1 cellular context compared by ENCODE assay signal in the genomic region with DNA sequence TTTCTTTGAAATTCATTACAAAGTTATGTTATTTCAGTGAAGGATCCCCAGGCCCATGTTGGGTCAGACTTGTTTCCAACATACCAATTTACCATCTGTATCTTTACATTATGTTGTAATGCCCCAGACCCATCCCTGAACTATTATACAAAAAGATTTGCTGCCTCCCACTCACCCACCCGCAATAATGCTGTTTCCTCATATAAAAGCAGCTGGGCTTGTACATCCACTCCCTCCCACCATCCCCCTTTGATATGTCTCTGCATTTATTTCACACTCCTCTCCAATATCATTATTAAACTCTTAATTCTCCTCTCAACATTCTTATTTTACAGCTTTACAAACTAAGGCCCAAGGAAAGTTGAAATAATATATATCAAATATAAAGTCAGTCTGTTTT.
TF ChIP-seq lines count a peak whose summit lies in the region.

No MANE protein-coding gene starts in this region.

TF ChIP-seq in IMR-90, 13 proteins besides CTCF, POLR2A, EP300 and RAD21:
- TF ChIP-seq NFE2L2 (IDR thresholded peaks at IDR 0.05; ENCODE audit: low read depth, low read length), result no peak
- no peak for TF ChIP-seq MAZ (IDR thresholded peaks at IDR 0.05; ENCODE audit: borderline replicate concordance, low read depth, low read length)
- TF ChIP-seq SMC3 (IDR thresholded peaks at IDR 0.05; ENCODE audit: low read depth, low read length), result no peak
- no peak for TF ChIP-seq CHD1 (IDR thresholded peaks at IDR 0.05; ENCODE audit: low read depth, low read length)
- no peak for TF ChIP-seq RCOR1 (IDR thresholded peaks at IDR 0.05; ENCODE audit: insufficient replicate concordance, low read length)
- no peak for TF ChIP-seq MXI1 (IDR thresholded peaks at IDR 0.05; ENCODE audit: borderline replicate concordance, low read depth, low read length)
- no peak for TF ChIP-seq FOS (IDR thresholded peaks at IDR 0.05; ENCODE audit: low read depth, low read length)
- no peak for TF ChIP-seq MAFK (IDR thresholded peaks at IDR 0.05; ENCODE audit: low read depth, low read length)
- no peak for TF ChIP-seq CEBPB (IDR thresholded peaks at IDR 0.05; ENCODE audit: low read depth, low read length)
- TF ChIP-seq BHLHE40 (IDR thresholded peaks at IDR 0.05; ENCODE audit: low read depth, low read length), result no peak
- TF ChIP-seq USF2 (IDR thresholded peaks at IDR 0.05; ENCODE audit: low read depth, low read length), result no peak
- TF ChIP-seq RFX5 (IDR thresholded peaks at IDR 0.05; ENCODE audit: low read depth, low read length), result no peak
- no peak for TF ChIP-seq ELK1 (IDR thresholded peaks at IDR 0.05; ENCODE audit: borderline replicate concordance, low read depth, low read length)
